In genomic region chr17:52297230-52298010, GRCh38 we compare ENCODE assay signal across 11 cellular contexts.
DNase-seq lines count a peak whose midpoint lies in the region; ATAC-seq, FAIRE-seq and TF ChIP-seq lines count a peak whose summit lies in the region.
"Had no signal": no experiment of that assay in that cellular context is flagged by ENCODE, and none has a peak within 500 bp of the region (broad histone marks: within the 10 kb centered on the region; RNA-seq: fewer than 3 reads in every experiment).

No MANE protein-coding gene starts in this region.

- no peaks in the 10 kb centered on the region for H3K36me3 Mint-ChIP-seq in activated CD4-positive, alpha-beta T cell treated with anti-CD3 and anti-CD28 coated beads, Interleukin-2, amount 10 ng/mL, durations not matched to agents 7 days and 5 days (ENCODE audit: low read depth)
- H3K36me3 Mint-ChIP-seq: natural killer cell treated with Interleukin-12 subunit alpha and Interleukin-12 subunit beta and Interleukin-15 and Interleukin-18, amount 100 ng/mL, for 72 hours had no signal

- no peaks in the 10 kb centered on the region for H3K4me1 Mint-ChIP-seq in activated CD4-positive, alpha-beta T cell treated with anti-CD3 and anti-CD28 coated beads, Interleukin-2, amount 10 ng/mL, durations not matched to agents 7 days and 5 days

- H3K9me3 Mint-ChIP-seq in activated CD4-positive, alpha-beta T cell treated with anti-CD3 and anti-CD28 coated beads, Interleukin-2, amount 10 ng/mL, durations not matched to agents 7 days and 5 days = peaks cover under 1% of the 10 kb centered on the region

- no peak overlapping the region for H3K4me3 ChIP-seq in GM06990 (replicated peaks; ENCODE audit: low read depth, low read length)
- no peak overlapping the region for H3K4me3 ChIP-seq in bronchial epithelial cell (ENCODE audit: low read depth, low read length)
- H3K4me3 ChIP-seq: BLaER1 had no signal

- no peak overlapping the region for H3K27ac ChIP-seq in 22Rv1
- H3K27ac ChIP-seq: BLaER1 had no signal

- H3K27ac Mint-ChIP-seq in activated CD4-positive, alpha-beta T cell treated with anti-CD3 and anti-CD28 coated beads, Interleukin-2, amount 10 ng/mL, durations not matched to agents 7 days and 5 days = no peak overlapping the region
- H3K27ac Mint-ChIP-seq: natural killer cell treated with Interleukin-12 subunit alpha and Interleukin-12 subunit beta and Interleukin-15 and Interleukin-18, amount 100 ng/mL, for 72 hours had no signal

- H3K27me3 Mint-ChIP-seq in activated CD4-positive, alpha-beta T cell treated with anti-CD3 and anti-CD28 coated beads, Interleukin-2, amount 10 ng/mL, durations not matched to agents 7 days and 5 days = no peaks in the 10 kb centered on the region
- H3K27me3 Mint-ChIP-seq: natural killer cell treated with Interleukin-12 subunit alpha and Interleukin-12 subunit beta and Interleukin-15 and Interleukin-18, amount 100 ng/mL, for 72 hours had no signal

- no peak for DNase-seq in GM06990 (ENCODE audit: extremely low read depth, insufficient read length)
- DNase-seq in NCI-H1694 treated with DMSO at 0.1 percent for 48 hours (lab: John Stamatoyannopoulos, UW) = peak; percentile 2
- DNase-seq in bronchial epithelial cell (ENCODE audit: low read depth) = peak; percentile 49
- no peak for DNase-seq in activated CD4-positive, alpha-beta T cell treated with anti-CD3 and anti-CD28 coated beads, Interleukin-2, amount 10 ng/mL, durations not matched to agents 7 days and 5 days
- DNase-seq in NK-92 treated with Interleukin-12 subunit alpha and Interleukin-12 subunit beta, amount 100 ng/mL, for 24 hours (lab: John Stamatoyannopoulos, UW) = no peak
- DNase-seq in RCC 7860 (ENCODE audit: low spot score) = no peak
- DNase-seq: stimulated activated CD4-positive, alpha-beta T cell treated with anti-CD3 and anti-CD28 coated beads, Interleukin-4, amount 100 ng/mL, for 1 hour had no signal

- H3K4me3 Mint-ChIP-seq in activated CD4-positive, alpha-beta T cell treated with anti-CD3 and anti-CD28 coated beads, Interleukin-2, amount 10 ng/mL, durations not matched to agents 7 days and 5 days = no peak overlapping the region
- H3K4me3 Mint-ChIP-seq: natural killer cell treated with Interleukin-12 subunit alpha and Interleukin-12 subunit beta and Interleukin-15 and Interleukin-18, amount 100 ng/mL, for 72 hours had no signal

- H3K27me3 ChIP-seq in GM06990 (replicated peaks; ENCODE audit: control insufficient read depth, insufficient read depth, low read length) (no peaks in the 10 kb centered on the region), bronchial epithelial cell (ENCODE audit: control insufficient read depth, insufficient read depth, low read length) (no peaks in the 10 kb centered on the region)
- H3K27me3 ChIP-seq: BLaER1 had no signal

- FAIRE-seq in bronchial epithelial cell (lab: Jason Lieb, UNC) = no peak
- FAIRE-seq in RCC 7860 (lab: Jason Lieb, UNC) = no peak

- no peak for ATAC-seq in HG03280 (IDR thresholded peaks at IDR 0.05; ENCODE audit: unreplicated experiment)
- ATAC-seq: natural killer cell treated with Interleukin-12 subunit alpha and Interleukin-12 subunit beta and Interleukin-15 and Interleukin-18, amount 100 ng/mL, for 72 hours had no signal

- POLR2A ChIA-PET in activated CD4-positive, alpha-beta T cell treated with anti-CD3 and anti-CD28 coated beads, Interleukin-2, amount 10 ng/mL, durations not matched to agents 7 days and 5 days (lab: Charles Lee) = no interaction called here

- TF ChIP-seq CTCF in 22Rv1 (IDR thresholded peaks at IDR 0.05) = peak; percentile 62
- peak; percentile 5 for TF ChIP-seq CTCF in GM06990 (IDR thresholded peaks at IDR 0.05; ENCODE audit: insufficient read depth, low read length, poor library complexity, severe bottlenecking)
- peak; percentile 34 for TF ChIP-seq CTCF in bronchial epithelial cell (IDR thresholded peaks at IDR 0.05; ENCODE audit: insufficient read depth, low read length, severe bottlenecking)

- H3K36me3 ChIP-seq in GM06990 (ENCODE audit: control insufficient read depth, insufficient read depth, low read length) (no peaks in the 10 kb centered on the region), bronchial epithelial cell (ENCODE audit: control insufficient read depth, insufficient read depth, low read length) (no peaks in the 10 kb centered on the region)
- H3K36me3 ChIP-seq: BLaER1 had no signal

- CTCF ChIA-PET in activated CD4-positive, alpha-beta T cell treated with anti-CD3 and anti-CD28 coated beads, Interleukin-2, amount 10 ng/mL, durations not matched to agents 7 days and 5 days (lab: Charles Lee) = no interaction called here

Comparison
In these comparisons a context has a peak if more than half of its experiments do, and no peak if none do; other contexts are left out.
1. CTCF ChIP-seq: peak in every context shown above with its lines; median percentile 62 in 22Rv1; 34 in bronchial epithelial cell; 5 in GM06990.
2. DNase-seq: peak in NCI-H1694 treated with DMSO at 0.1 percent for 48 hours (single experiment) and bronchial epithelial cell (single experiment); none in GM06990 (single experiment), activated CD4-positive, alpha-beta T cell treated with anti-CD3 and anti-CD28 coated beads, Interleukin-2, amount 10 ng/mL, durations not matched to agents 7 days and 5 days (single experiment), NK-92 treated with Interleukin-12 subunit alpha and Interleukin-12 subunit beta, amount 100 ng/mL, for 24 hours (single experiment) and RCC 7860 (single experiment).